ENCODE assay signal across 1 cellular context in genomic region chr6:147154454-147154853, GRCh38.
TF ChIP-seq lines count a peak whose summit lies in the region.

No MANE protein-coding gene starts in this region.

TF ChIP-seq in HepG2, 621 proteins besides CTCF, POLR2A, EP300 and RAD21:
- TF ChIP-seq, protein P1, sequence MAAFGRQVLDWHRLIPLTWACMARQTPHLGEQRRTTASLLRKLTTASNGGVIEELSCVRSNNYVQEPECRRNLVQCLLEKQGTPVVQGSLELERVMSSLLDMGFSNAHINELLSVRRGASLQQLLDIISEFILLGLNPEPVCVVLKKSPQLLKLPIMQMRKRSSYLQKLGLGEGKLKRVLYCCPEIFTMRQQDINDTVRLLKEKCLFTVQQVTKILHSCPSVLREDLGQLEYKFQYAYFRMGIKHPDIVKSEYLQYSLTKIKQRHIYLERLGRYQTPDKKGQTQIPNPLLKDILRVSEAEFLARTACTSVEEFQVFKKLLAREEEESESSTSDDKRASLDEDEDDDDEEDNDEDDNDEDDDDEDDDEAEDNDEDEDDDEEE (CRISPR knock-in tag; IDR thresholded peaks at IDR 0.05): no peak
- TF ChIP-seq AGO1 (IDR thresholded peaks at IDR 0.05; ENCODE audit: low read depth, low read length, poor library complexity, severe bottlenecking) (no peak), NFE2 (CRISPR knock-in tag; IDR thresholded peaks at IDR 0.05) (no peak), PHF21A (CRISPR knock-in tag; IDR thresholded peaks at IDR 0.05) (no peak)
